8 cellular contexts compared by ENCODE assay signal in genomic region chr4:7070729-7071511, GRCh38. TPM values are rescaled to one million over a fixed set of nuclear protein-coding genes. Genes with fewer than 3 reads are reported as not detected.
A peak's percentile ranks its signal among the peaks of the same experiment; 100 is the strongest.
DNase-seq lines count a peak whose midpoint lies in the region; ATAC-seq and TF ChIP-seq lines count a peak whose summit lies in the region.

No MANE protein-coding gene starts in this region.

- DNase-seq in AG08395 (ENCODE audit: low spot score) (peak; percentile 69), NCI-H774 (lab: John Stamatoyannopoulos, UW) (peak; percentile 72), dorsolateral prefrontal cortex (peak; percentile 67 to 87 (median 81)), lung microvascular endothelial cell (ENCODE audit: low read depth in 2 of 2) (peak; percentile 72 to 82)
- peak; percentile 89 to 91 for DNase-seq in activated CD4-positive, alpha-beta T cell treated with anti-CD3 and anti-CD28 coated beads, Interleukin-2, amount 50 U/mL, for 48 hours
- peak; percentile 65 for DNase-seq in stimulated activated CD8-positive, alpha-beta memory T cell treated with anti-CD3 and anti-CD28 coated beads, Interleukin-15, amount 100 ng/mL, for 24 hours (ENCODE audit: low read depth)

- peak; percentile 93 to 100 (median 99) for TF ChIP-seq CTCF in dorsolateral prefrontal cortex (IDR thresholded peaks at IDR 0.05 in 54 of 56, conservative IDR thresholded peaks at IDR 0.05 in 2 of 56; ENCODE audit: low read depth in 1 of 56, partially characterized antibody in 56 of 56)

- intact Hi-C loops in dorsolateral prefrontal cortex (cut with DNase I) = loop anchor here in 1 of 2 donors (1.0 to 5.0 kb wide), 3 partner anchors 164 to 351 kb away; no protein-coding TSS in a partner anchor

- no peak overlapping the region for H3K27ac ChIP-seq in dorsolateral prefrontal cortex

- H3K4me3 ChIP-seq in dorsolateral prefrontal cortex = peak overlapping the region in 1 of 59 donors; percentile 3

- H3K27me3 ChIP-seq in dorsolateral prefrontal cortex = no peaks in the 10 kb centered on the region

- peak; percentile 41 for ATAC-seq in GM18517 (IDR thresholded peaks at IDR 0.05; ENCODE audit: unreplicated experiment)
- peak; percentile 31 for ATAC-seq in HG03460 (IDR thresholded peaks at IDR 0.05; ENCODE audit: unreplicated experiment)

RNA-seq across cellular contexts. Expression of gene GRPEL1, which starts 3.1 kb away (rescaled TPM):
- 10 to 100 TPM; 19.1 to 48.6 (median 35.8) TPM for total RNA-seq in dorsolateral prefrontal cortex
- 15.3 and 21.6 TPM in 2 replicates for total RNA-seq in lung microvascular endothelial cell

RNA-seq across cellular contexts. Expression of gene TADA2B, which starts 27.7 kb away (rescaled TPM):
- total RNA-seq in dorsolateral prefrontal cortex = 10 to 100 TPM; 19.6 to 36.0 (median 26.7) TPM
- 6.1 and 9.5 TPM in 2 replicates for total RNA-seq in lung microvascular endothelial cell
